Comparison of ENCODE assay signal across 10 cellular contexts in the genomic region with DNA sequence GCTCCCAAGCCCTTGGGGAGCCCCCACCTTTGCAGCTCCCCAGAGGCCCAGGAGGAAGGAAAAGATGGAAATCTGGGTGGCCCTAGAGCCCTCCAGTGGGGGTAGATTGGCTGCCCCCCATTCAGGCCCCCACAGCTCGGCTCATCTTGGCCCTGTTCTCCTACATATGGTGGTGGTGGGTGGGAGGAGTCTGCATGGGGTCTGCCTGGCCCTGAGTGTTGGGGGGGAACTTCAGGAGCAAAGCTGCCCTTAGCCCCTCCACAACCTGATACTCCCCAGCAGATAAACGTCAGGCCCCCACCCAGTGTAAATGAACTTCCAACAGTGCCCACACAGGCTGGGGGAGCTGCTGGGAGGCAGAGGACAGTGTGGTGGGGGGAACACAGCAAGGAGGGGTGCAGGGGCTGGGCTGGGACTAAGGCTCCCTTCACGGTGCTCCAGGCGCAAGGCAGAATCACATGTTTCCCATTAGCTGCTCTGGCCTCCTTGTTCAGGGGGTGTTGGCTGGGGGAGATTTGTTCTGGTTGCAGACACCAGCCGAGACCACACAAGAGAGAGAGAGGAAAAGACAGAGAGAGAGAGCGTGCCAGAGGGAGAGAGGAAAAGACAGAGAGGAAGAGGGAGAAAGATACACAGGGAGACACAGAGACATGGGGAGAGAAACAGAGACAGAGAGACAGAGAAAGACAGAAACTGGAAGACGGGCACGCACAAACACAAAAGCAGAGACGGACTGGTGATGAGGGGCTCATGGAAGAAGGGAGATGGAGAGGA. TPM values are rescaled to one million over a fixed set of nuclear protein-coding genes. Genes with fewer than 3 reads are reported as not detected.
A peak's percentile ranks its signal among the peaks of the same experiment; 100 is the strongest.
DNase-seq lines count a peak whose midpoint lies in the region; ATAC-seq and TF ChIP-seq lines count a peak whose summit lies in the region.
"Had no signal": no experiment of that assay in that cellular context is flagged by ENCODE, and none has a peak within 500 bp of the region (broad histone marks: within the 10 kb centered on the region; RNA-seq: fewer than 3 reads in every experiment).

No MANE protein-coding gene starts in this region.

- H3K27me3 ChIP-seq in iPS-15b (ENCODE audit: control insufficient read depth, insufficient read depth, low read length) = no peaks in the 10 kb centered on the region

- peak overlapping the region; percentile 14 for H3K27ac Mint-ChIP-seq in Calu3 (ENCODE audit: unreplicated experiment)

- no peak for ATAC-seq in HG03439 (IDR thresholded peaks at IDR 0.05; ENCODE audit: unreplicated experiment)

- no peaks in the 10 kb centered on the region for H3K27me3 Mint-ChIP-seq in Calu3 (ENCODE audit: unreplicated experiment)

- intact Hi-C loops in Calu3 (cut with micrococcal nuclease; ENCODE audit: unreplicated experiment) = no loop called here

- CTCF ChIA-PET in Calu3 (lab: Charles Lee) = no interaction called here

- H3K4me3 ChIP-seq in astrocyte of the cerebellum (ENCODE audit: low read depth, low read length) (no peak overlapping the region), iPS-15b (ENCODE audit: low read depth, low read length) (no peak overlapping the region)

- H3K9ac ChIP-seq in iPS-15b (ENCODE audit: low read depth, low read length) = peak overlapping the region; percentile 54

- H3K36me3 ChIP-seq in iPS-15b (ENCODE audit: control insufficient read depth, insufficient read depth, low read length) = peaks cover 5% of the 10 kb centered on the region

- no TSS peak for BruUV-seq in Calu3 (replicated peaks; lab: Mats Ljungman, UMichigan)

- DNase-seq in Calu3 (no peak), astrocyte of the cerebellum (ENCODE audit: low read depth) (peak; percentile 51), retina (peak; percentile 30), superior temporal gyrus (ENCODE audit: extremely low spot score) (no peak), pons (ENCODE audit: low spot score) (no peak), HuH-7 (ENCODE audit: low spot score) (no peak)
- DNase-seq: MM.1S, RPMI8226 had no signal

- no peak for TF ChIP-seq CTCF in Calu3 (IDR thresholded peaks at IDR 0.05; ENCODE audit: unreplicated experiment)
- TF ChIP-seq CTCF in astrocyte of the cerebellum (IDR thresholded peaks at IDR 0.05; ENCODE audit: low read depth, low read length, missing control alignments) = no peak

- peak overlapping the region; percentile 4 for H3K4me3 Mint-ChIP-seq in Calu3 (ENCODE audit: low read depth, unreplicated experiment)

- H3K9me3 Mint-ChIP-seq in Calu3 (ENCODE audit: low read depth, unreplicated experiment) = no peaks in the 10 kb centered on the region

- H3K36me3 Mint-ChIP-seq in Calu3 (ENCODE audit: insufficient read depth, unreplicated experiment) = peaks cover 24% of the 10 kb centered on the region

- H3K4me1 ChIP-seq in iPS-15b (ENCODE audit: control insufficient read depth, insufficient read depth, low read length) = peaks cover 32% of the 10 kb centered on the region

- peaks cover 64% of the 10 kb centered on the region for H3K4me1 Mint-ChIP-seq in Calu3 (ENCODE audit: low read depth, unreplicated experiment)

- in situ Hi-C loops in astrocyte of the cerebellum (cut with HindIII; ENCODE audit: low sequenced_read_pairs) = no loop called here

- no peaks in the 10 kb centered on the region for H3K9me3 ChIP-seq in iPS-15b (ENCODE audit: control insufficient read depth, insufficient read depth, low read length)

RNA-seq across cellular contexts. Expression of gene AHDC1, which starts 42.6 kb away (rescaled TPM):
- total RNA-seq in Calu3 (2022) = 20.8 and 21.5 TPM in 2 replicates

Comparison
In these comparisons a context has a peak if more than half of its experiments do, and no peak if none do; other contexts are left out.
1. DNase-seq: peak in astrocyte of the cerebellum (single experiment) and retina (single experiment); none in Calu3 (single experiment), superior temporal gyrus (single experiment), pons (single experiment) and HuH-7 (single experiment).